Comparison of ENCODE assay signal across 8 cellular contexts in the genomic region with DNA sequence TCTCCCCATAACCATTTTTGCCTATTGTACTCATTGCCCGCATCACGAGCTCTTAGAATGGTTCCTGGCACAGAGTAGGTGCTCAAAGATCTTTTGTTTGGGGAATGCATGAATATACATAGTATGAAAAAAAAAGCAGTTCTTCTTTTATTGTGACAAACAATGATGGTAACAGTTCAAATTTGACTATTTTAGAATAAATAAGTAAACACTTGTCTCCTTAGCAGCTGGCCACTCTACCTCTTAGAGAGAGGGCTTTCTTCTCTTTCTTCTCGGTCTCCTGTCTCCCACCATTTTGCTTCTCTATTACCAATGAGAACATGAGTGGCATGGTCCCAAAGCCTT. TPM values are rescaled to one million over a fixed set of nuclear protein-coding genes. Genes with fewer than 3 reads are reported as not detected.
DNase-seq lines count a peak whose midpoint lies in the region; ATAC-seq and TF ChIP-seq lines count a peak whose summit lies in the region.

No MANE protein-coding gene starts in this region.

- no peaks in the 10 kb centered on the region for H3K27me3 Mint-ChIP-seq in activated naive CD8-positive, alpha-beta T cell

- DNase-seq in NCI-H146 treated with DMSO at 0.1 percent for 48 hours (lab: John Stamatoyannopoulos, UW; ENCODE audit: unreplicated experiment), result peak; percentile 43
- DNase-seq in NCI-H146 (lab: John Stamatoyannopoulos, UW), result no peak
- DNase-seq in right lobe of liver, result no peak
- no peak for DNase-seq in tibial nerve (ENCODE audit: low spot score in 2 of 2)
- DNase-seq in GOT3 (lab: John Stamatoyannopoulos, UW), result no peak
- no peak for DNase-seq in NCI-H2029 (lab: John Stamatoyannopoulos, UW)

- 57% methylated on average over 3 of the region's 3 CpGs for WGBS in right lobe of liver (ENCODE audit: insufficient coverage, low coverage, low lambda C conversion rate, missing lambda C conversion rate)
- WGBS in tibial nerve, 2 donors, result 49 to 51% methylated on average over 3 of the region's 3 CpGs

- H3K4me3 ChIP-seq in right lobe of liver (peak overlapping the region; percentile 51 to 84 (median 74)), tibial nerve (peak overlapping the region in 3 of 4 donors; percentile 39 to 83 (median 63))

- H3K27ac ChIP-seq in right lobe of liver (peak overlapping the region in 1 of 3 donors; percentile 34), tibial nerve (peak overlapping the region in 3 of 4 donors; percentile 37 to 74 (median 66))

- H3K36me3 Mint-ChIP-seq in activated naive CD8-positive, alpha-beta T cell, result no peaks in the 10 kb centered on the region

- intact Hi-C loops in right lobe of liver (cut with DNase I), result no loop called here

- peaks cover 0 to 27% (median 10%) of the 10 kb centered on the region in 4 donors for H3K4me1 ChIP-seq in right lobe of liver
- H3K4me1 ChIP-seq in tibial nerve, result peaks cover 0 to 35% (median 6%) of the 10 kb centered on the region in 4 donors

- no peak for TF ChIP-seq POLR2A in right lobe of liver (IDR thresholded peaks at IDR 0.05)
- TF ChIP-seq POLR2A in tibial nerve (IDR thresholded peaks at IDR 0.05), result no peak

- ATAC-seq in HG02973 (IDR thresholded peaks at IDR 0.05; ENCODE audit: unreplicated experiment) (peak; percentile 3), right lobe of liver (peak in 2 of 4 donors; percentile 0 to 2)

- peak overlapping the region; percentile 89 for H3K4me3 Mint-ChIP-seq in activated naive CD8-positive, alpha-beta T cell

- H3K36me3 ChIP-seq in right lobe of liver (no peaks in the 10 kb centered on the region), tibial nerve (no peaks in the 10 kb centered on the region)

- H3K27me3 ChIP-seq in right lobe of liver (no peaks in the 10 kb centered on the region), tibial nerve (peaks cover 0 to 62% of the 10 kb centered on the region in 2 donors)

- peak overlapping the region; percentile 46 for H3K27ac Mint-ChIP-seq in activated naive CD8-positive, alpha-beta T cell

- TF ChIP-seq EP300 in tibial nerve (IDR thresholded peaks at IDR 0.05), result no peak

- peaks cover 39% of the 10 kb centered on the region for H3K4me1 Mint-ChIP-seq in activated naive CD8-positive, alpha-beta T cell (ENCODE audit: low read depth)

- H3K9me3 ChIP-seq in right lobe of liver (no peaks in the 10 kb centered on the region), tibial nerve (no peaks in the 10 kb centered on the region)

- H3K9me3 Mint-ChIP-seq in activated naive CD8-positive, alpha-beta T cell (ENCODE audit: low read depth), result no peaks in the 10 kb centered on the region

- TF ChIP-seq CTCF in right lobe of liver (IDR thresholded peaks at IDR 0.05) (no peak), tibial nerve (IDR thresholded peaks at IDR 0.05) (no peak)

RNA-seq across cellular contexts. Expression of a gene that starts 0.7 kb away (rescaled TPM):
- 10 to 100 TPM in 1 of 6 experiments, 1 to 10 TPM in 5; 3.8 to 11.1 (median 5.8) TPM for total RNA-seq in right lobe of liver
- 10 to 100 TPM in 1 of 4 donors, 1 to 10 TPM in 3; 2.8 to 13.5 (median 5.0) TPM for total RNA-seq in tibial nerve
